Comparison of ENCODE assay signal across 2 cellular contexts in the genomic region with DNA sequence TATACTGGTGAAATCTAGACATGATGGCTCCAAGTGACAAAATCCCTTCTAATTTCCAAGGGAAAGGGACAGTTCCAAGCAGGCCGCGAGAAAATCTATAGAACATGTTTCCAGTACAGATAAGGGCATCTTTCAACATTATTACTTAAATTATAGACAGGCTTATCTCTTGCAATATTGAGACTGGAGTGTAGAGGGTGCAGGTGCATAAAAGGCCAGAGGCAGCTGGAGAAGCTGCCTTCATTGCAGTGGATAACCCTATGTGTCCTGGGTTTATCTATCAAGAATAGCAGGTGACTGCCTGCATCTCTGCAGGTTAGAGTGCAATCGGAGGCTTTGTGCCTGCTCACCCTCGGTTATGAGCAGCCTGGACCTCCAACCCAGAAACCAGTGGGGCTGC.
A peak's percentile ranks its signal among the peaks of the same experiment; 100 is the strongest.
TF ChIP-seq lines count a peak whose summit lies in the region.

No MANE protein-coding gene starts in this region.

TF ChIP-seq in IMR-90, 13 proteins besides CTCF, POLR2A, EP300 and RAD21:
- no peak for TF ChIP-seq MAFK (IDR thresholded peaks at IDR 0.05; ENCODE audit: low read depth, low read length)
- TF ChIP-seq, protein P1, sequence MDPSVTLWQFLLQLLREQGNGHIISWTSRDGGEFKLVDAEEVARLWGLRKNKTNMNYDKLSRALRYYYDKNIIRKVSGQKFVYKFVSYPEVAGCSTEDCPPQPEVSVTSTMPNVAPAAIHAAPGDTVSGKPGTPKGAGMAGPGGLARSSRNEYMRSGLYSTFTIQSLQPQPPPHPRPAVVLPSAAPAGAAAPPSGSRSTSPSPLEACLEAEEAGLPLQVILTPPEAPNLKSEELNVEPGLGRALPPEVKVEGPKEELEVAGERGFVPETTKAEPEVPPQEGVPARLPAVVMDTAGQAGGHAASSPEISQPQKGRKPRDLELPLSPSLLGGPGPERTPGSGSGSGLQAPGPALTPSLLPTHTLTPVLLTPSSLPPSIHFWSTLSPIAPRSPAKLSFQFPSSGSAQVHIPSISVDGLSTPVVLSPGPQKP (IDR thresholded peaks at IDR 0.05; ENCODE audit: borderline replicate concordance, low read depth, low read length): no peak
- TF ChIP-seq MXI1 (IDR thresholded peaks at IDR 0.05; ENCODE audit: borderline replicate concordance, low read depth, low read length): no peak
- TF ChIP-seq CHD1 (IDR thresholded peaks at IDR 0.05; ENCODE audit: low read depth, low read length): no peak
- no peak for TF ChIP-seq NFE2L2 (IDR thresholded peaks at IDR 0.05; ENCODE audit: low read depth, low read length)
- no peak for TF ChIP-seq BHLHE40 (IDR thresholded peaks at IDR 0.05; ENCODE audit: low read depth, low read length)
- TF ChIP-seq CEBPB (IDR thresholded peaks at IDR 0.05; ENCODE audit: low read depth, low read length): no peak
- TF ChIP-seq RCOR1 (IDR thresholded peaks at IDR 0.05; ENCODE audit: insufficient replicate concordance, low read length): no peak
- no peak for TF ChIP-seq SMC3 (IDR thresholded peaks at IDR 0.05; ENCODE audit: low read depth, low read length)
- TF ChIP-seq RFX5 (IDR thresholded peaks at IDR 0.05; ENCODE audit: low read depth, low read length): no peak
- TF ChIP-seq, protein P2, sequence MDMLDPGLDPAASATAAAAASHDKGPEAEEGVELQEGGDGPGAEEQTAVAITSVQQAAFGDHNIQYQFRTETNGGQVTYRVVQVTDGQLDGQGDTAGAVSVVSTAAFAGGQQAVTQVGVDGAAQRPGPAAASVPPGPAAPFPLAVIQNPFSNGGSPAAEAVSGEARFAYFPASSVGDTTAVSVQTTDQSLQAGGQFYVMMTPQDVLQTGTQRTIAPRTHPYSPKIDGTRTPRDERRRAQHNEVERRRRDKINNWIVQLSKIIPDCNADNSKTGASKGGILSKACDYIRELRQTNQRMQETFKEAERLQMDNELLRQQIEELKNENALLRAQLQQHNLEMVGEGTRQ (IDR thresholded peaks at IDR 0.05; ENCODE audit: low read depth, low read length): no peak
- TF ChIP-seq FOS (IDR thresholded peaks at IDR 0.05; ENCODE audit: low read depth, low read length): no peak
- no peak for TF ChIP-seq MAZ (IDR thresholded peaks at IDR 0.05; ENCODE audit: borderline replicate concordance, low read depth, low read length)

TF ChIP-seq in HepG2, 621 proteins besides CTCF, POLR2A, EP300 and RAD21:
- TF ChIP-seq, protein P3, sequence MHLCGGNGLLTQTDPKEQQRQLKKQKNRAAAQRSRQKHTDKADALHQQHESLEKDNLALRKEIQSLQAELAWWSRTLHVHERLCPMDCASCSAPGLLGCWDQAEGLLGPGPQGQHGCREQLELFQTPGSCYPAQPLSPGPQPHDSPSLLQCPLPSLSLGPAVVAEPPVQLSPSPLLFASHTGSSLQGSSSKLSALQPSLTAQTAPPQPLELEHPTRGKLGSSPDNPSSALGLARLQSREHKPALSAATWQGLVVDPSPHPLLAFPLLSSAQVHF (CRISPR knock-in tag; IDR thresholded peaks at IDR 0.05): no peak
- TF ChIP-seq STAG1 (CRISPR knock-in tag; IDR thresholded peaks at IDR 0.05): 0 out of 2 replicates have a peak, but pooled peaks have one; percentile 4
